ENCODE assay signal across 8 cellular contexts in genomic region chr2:97645112-97645699, GRCh38. TPM values are rescaled to one million over a fixed set of nuclear protein-coding genes. Genes with fewer than 3 reads are reported as not detected.
DNase-seq lines count a peak whose midpoint lies in the region; ATAC-seq and TF ChIP-seq lines count a peak whose summit lies in the region.

No MANE protein-coding gene starts in this region.

- no peak overlapping the region for H2BK120ac ChIP-seq in mesendoderm (ENCODE audit: low read depth, low read length)

- H3K27me3 ChIP-seq in PC-3 (ENCODE audit: low read length) (no peaks in the 10 kb centered on the region), colonic mucosa (no peaks in the 10 kb centered on the region), mesendoderm (ENCODE audit: insufficient read depth, low read length, poor library complexity) (no peaks in the 10 kb centered on the region), uterus (no peaks in the 10 kb centered on the region)

- H3K18ac ChIP-seq in mesendoderm (ENCODE audit: low read length) = peak overlapping the region; percentile 44

- H2BK15ac ChIP-seq in mesendoderm (replicated peaks; ENCODE audit: low read depth) = no peak overlapping the region

- H3K9me2 ChIP-seq in PC-3 (replicated peaks; ENCODE audit: low read length) = no peaks in the 10 kb centered on the region

- POLR2A ChIA-PET in PC-3 (lab: Charles Lee; ENCODE audit: unreplicated experiment) = interaction anchor here (0.6 to 1.4 kb wide), 3 partner anchors 18 to 628 kb away, joined by 3 to 12 read pairs (median 6); no protein-coding TSS in a partner anchor

- no peak overlapping the region for H4K8ac ChIP-seq in mesendoderm (ENCODE audit: low read depth, low read length)

- peak overlapping the region; percentile 48 for H3K23ac ChIP-seq in mesendoderm (ENCODE audit: low read length)

- H2AFZ ChIP-seq in PC-3 (ENCODE audit: low read length) = peak overlapping the region; percentile 85

- peak overlapping the region; percentile 81 for H3K27ac ChIP-seq in 22Rv1
- H3K27ac ChIP-seq in PC-3 (ENCODE audit: low read length) = peak overlapping the region; percentile 9
- H3K27ac ChIP-seq in colonic mucosa = peak overlapping the region; percentile 94
- H3K27ac ChIP-seq in mesendoderm (ENCODE audit: low read depth, low read length) = peak overlapping the region; percentile 72
- H3K27ac ChIP-seq in uterus = peak overlapping the region; percentile 92

- H3K4me2 ChIP-seq in PC-3 (ENCODE audit: low read length) (peak overlapping the region; percentile 89), mesendoderm (ENCODE audit: low read length) (peak overlapping the region; percentile 96)

- no peaks in the 10 kb centered on the region for H4K20me1 ChIP-seq in PC-3 (ENCODE audit: low read length)

- H3F3A ChIP-seq in PC-3 (ENCODE audit: low read length, unreplicated experiment) = no peaks in the 10 kb centered on the region

- CTCF ChIA-PET in PC-3 (lab: Charles Lee) = interaction anchor here (1.8 kb wide), 1 partner anchor 19 kb away, joined by 16 read pairs; the partner anchor contains the start of gene ACTR1B

- H3K79me1 ChIP-seq in mesendoderm (ENCODE audit: low read length) = peaks cover 4% of the 10 kb centered on the region

- H2BK5ac ChIP-seq in mesendoderm (ENCODE audit: low read length) = peak overlapping the region; percentile 69

- no CpG with 5 or more reads among the region's 19 CpGs for WGBS in mesendoderm (ENCODE audit: extremely low coverage, insufficient coverage, low lambda C conversion rate)

- peak overlapping the region; percentile 92 for H3K56ac ChIP-seq in mesendoderm (ENCODE audit: low read length)

- intact Hi-C loops in PC-3 (cut with micrococcal nuclease) = loop anchor here (1.0 kb wide), 1 partner anchor 19 kb away; the partner anchor contains the start of gene ACTR1B
- intact Hi-C loops in colonic mucosa (cut with DNase I) = loop anchor here (2.0 kb wide), 1 partner anchor 18 kb away; no protein-coding TSS in a partner anchor
- intact Hi-C loops in uterus (cut with DNase I; ENCODE audit: low total_unique reads) = no loop called here

- H2AK5ac ChIP-seq in mesendoderm (ENCODE audit: low read length) = peak overlapping the region; percentile 73

- H3K4me1 ChIP-seq in PC-3 (ENCODE audit: insufficient read depth, low read length) (peaks cover 11% of the 10 kb centered on the region), colonic mucosa (peaks cover 6% of the 10 kb centered on the region), mesendoderm (ENCODE audit: control insufficient read depth, low read depth, low read length) (peaks cover 2% of the 10 kb centered on the region), uterus (no peaks in the 10 kb centered on the region)

- H3K9ac ChIP-seq in PC-3 (ENCODE audit: low read length) = peak overlapping the region; percentile 91
- peak overlapping the region; percentile 77 to 96 for H3K9ac ChIP-seq in colonic mucosa (ENCODE audit: low read depth in 2 of 2, low read length in 2 of 2)
- H3K9ac ChIP-seq in mesendoderm (ENCODE audit: low read length) = peak overlapping the region; percentile 84

- DNase-seq in PC-3 = no peak
- DNase-seq in colonic mucosa = no peak
- peak; percentile 58 for DNase-seq in mesendoderm
- no peak for DNase-seq in uterus
- DNase-seq in hepatic stellate cell (ENCODE audit: low spot score) = no peak

- H3K36me3 ChIP-seq in PC-3 (ENCODE audit: low read depth, low read length) (peaks cover 24% of the 10 kb centered on the region), colonic mucosa (no peaks in the 10 kb centered on the region), mesendoderm (ENCODE audit: control insufficient read depth, insufficient read depth, low read length) (peaks cover 9% of the 10 kb centered on the region), uterus (no peaks in the 10 kb centered on the region)

- ATAC-seq in GM18505 (IDR thresholded peaks at IDR 0.05; ENCODE audit: unreplicated experiment) (peak; percentile 25), HG02981 (IDR thresholded peaks at IDR 0.05; ENCODE audit: unreplicated experiment) (peak; percentile 12), PC-3 (peak; percentile 55)

- TF ChIP-seq POLR2A in GM18505 (IDR thresholded peaks at IDR 0.05; ENCODE audit: borderline replicate concordance, extremely low read depth, insufficient read depth, insufficient read length) = no peak
- no peak for TF ChIP-seq POLR2A in uterus (IDR thresholded peaks at IDR 0.05)

- peak overlapping the region; percentile 10 for H4K5ac ChIP-seq in mesendoderm (ENCODE audit: low read length)

- no peak overlapping the region for H3K4ac ChIP-seq in mesendoderm (ENCODE audit: low read depth, low read length)

- TSS peak; percentile 93 for BruUV-seq in PC-3 (replicated peaks; lab: Mats Ljungman, UMichigan)

- TF ChIP-seq CTCF in 22Rv1 (IDR thresholded peaks at IDR 0.05) (no peak), PC-3 (conservative IDR thresholded peaks at IDR 0.05; ENCODE audit: low read depth, low read length) (no peak), colonic mucosa (IDR thresholded peaks at IDR 0.05) (no peak), uterus (IDR thresholded peaks at IDR 0.05) (no peak)

- peaks cover 23% of the 10 kb centered on the region for H3K79me2 ChIP-seq in PC-3 (ENCODE audit: low read length)
- peaks cover 8% of the 10 kb centered on the region for H3K79me2 ChIP-seq in mesendoderm (ENCODE audit: control insufficient read depth, insufficient read depth, low read length)

- peak overlapping the region; percentile 83 for H3K4me3 ChIP-seq in PC-3 (ENCODE audit: low read length)
- H3K4me3 ChIP-seq in colonic mucosa = peak overlapping the region; percentile 89
- H3K4me3 ChIP-seq in mesendoderm (ENCODE audit: low read length) = peak overlapping the region; percentile 56
- H3K4me3 ChIP-seq in uterus = peak overlapping the region; percentile 90 to 96

- H3K9me3 ChIP-seq in PC-3 (ENCODE audit: low read length) = no peaks in the 10 kb centered on the region
- H3K9me3 ChIP-seq in colonic mucosa = no peaks in the 10 kb centered on the region
- no peaks in the 10 kb centered on the region for H3K9me3 ChIP-seq in uterus

RNA-seq across cellular contexts. Expression of gene COX5B, which starts 0.7 kb away (rescaled TPM):
- 803 and 1,015 TPM in 2 replicates for total RNA-seq in PC-3 (2014; rRNA removed)
- total RNA-seq in colonic mucosa = 100 to 1,000 TPM; 633 to 720 TPM
- 235 TPM for polyA plus RNA-seq in mesendoderm (2013, experiment 1 of 2)
- 239 TPM for polyA plus RNA-seq in mesendoderm (2013, experiment 2 of 2)
- 1,000 to 10,000 TPM in 1 of 4 donors, 100 to 1,000 TPM in 3; 104 to 1,249 (median 289) TPM for total RNA-seq in uterus

RNA-seq across cellular contexts. Expression of gene ACTR1B, which starts 18.6 kb away (rescaled TPM):
- 27.0 and 31.1 TPM in 2 replicates for total RNA-seq in PC-3 (2014; rRNA removed)
- total RNA-seq in colonic mucosa = 10 to 100 TPM; 71.3 to 82.9 TPM
- 16.6 TPM for polyA plus RNA-seq in mesendoderm (2013, experiment 1 of 2)
- 16.7 TPM for polyA plus RNA-seq in mesendoderm (2013, experiment 2 of 2)
- total RNA-seq in uterus = 10 to 100 TPM; 33.2 to 91.2 (median 69.3) TPM

RNA-seq across cellular contexts. Expression of gene C2orf92, which starts 24.3 kb away (rescaled TPM):
- total RNA-seq in PC-3 (2014; rRNA removed) = 3.0 and 3.3 TPM in 2 replicates
- total RNA-seq in colonic mucosa = 1 to 10 TPM; 4.6 to 5.0 TPM
- polyA plus RNA-seq in mesendoderm (2013, experiment 1 of 2) = 1.7 TPM
- polyA plus RNA-seq in mesendoderm (2013, experiment 2 of 2) = 1.7 TPM
- total RNA-seq in uterus = 10 to 100 TPM in 3 of 4 donors, 1 to 10 TPM in 1; 5.4 to 17.9 (median 14.0) TPM

RNA-seq across cellular contexts. Expression of gene ANKRD36B, which starts 55.5 kb away (rescaled TPM):
- total RNA-seq in PC-3 (2014; rRNA removed) (20.9 and 22.7 TPM in 2 replicates), colonic mucosa (10 to 100 TPM; 13.6 to 17.5 TPM), uterus (100 to 1,000 TPM in 1 of 4 donors, 10 to 100 TPM in 3; 47.4 to 214 (median 77.3) TPM)
- 2.9 TPM for polyA plus RNA-seq in mesendoderm (2013, experiment 1 of 2)
- 3.0 TPM for polyA plus RNA-seq in mesendoderm (2013, experiment 2 of 2)

Comparison
In these comparisons a context has a peak if more than half of its experiments do, and no peak if none do; other contexts are left out.
1. H3K27ac ChIP-seq: peak in every context shown above with its lines; median percentile 94 in colonic mucosa; 92 in uterus; 81 in 22Rv1; 72 in mesendoderm; 9 in PC-3.